Comparison of ENCODE assay signal across 26 cellular contexts in the genomic region with DNA sequence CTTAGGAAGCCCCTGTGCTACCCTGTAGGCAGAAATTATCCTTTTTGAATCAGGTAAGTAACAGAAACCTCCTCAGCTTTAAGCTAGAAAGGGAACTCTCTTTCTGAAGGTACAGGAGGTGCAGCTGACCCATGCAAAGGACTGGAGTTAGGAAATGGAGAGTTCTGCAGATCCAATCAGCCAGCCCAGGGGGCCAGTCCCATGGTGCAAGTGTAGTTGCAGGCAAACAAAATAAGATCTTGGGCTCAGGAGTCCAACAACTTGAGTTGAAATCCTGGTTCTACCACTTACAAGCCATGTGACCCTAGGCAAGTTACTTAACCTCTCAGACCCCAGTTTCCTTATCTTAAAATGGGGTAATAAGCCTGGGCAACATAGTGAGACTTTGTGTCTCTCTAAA. TPM values are rescaled to one million over a fixed set of nuclear protein-coding genes. Genes with fewer than 3 reads are reported as not detected.
DNase-seq lines count a peak whose midpoint lies in the region; TF ChIP-seq lines count a peak whose summit lies in the region.
"Had no signal": no experiment of that assay in that cellular context is flagged by ENCODE, and none has a peak within 500 bp of the region (broad histone marks: within the 10 kb centered on the region; RNA-seq: fewer than 3 reads in every experiment).

No MANE protein-coding gene starts in this region.

- H3K79me2 ChIP-seq in GM23248 (ENCODE audit: insufficient read depth) = no peaks in the 10 kb centered on the region
- H3K79me2 ChIP-seq in KMS-11 (ENCODE audit: insufficient read depth, low read depth) = no peaks in the 10 kb centered on the region
- H3K79me2 ChIP-seq in parathyroid adenoma = no peaks in the 10 kb centered on the region

- in situ Hi-C loops in GM23248 (cut with MboI) = no loop called here

- no peak for DNase-seq in GM23248
- no peak for DNase-seq in endodermal cell
- no peak for DNase-seq in NCI-H2107 treated with DMSO at 0.1 percent for 48 hours (lab: John Stamatoyannopoulos, UW; ENCODE audit: unreplicated experiment)
- no peak for DNase-seq in NCI-H2196 treated with DMSO at 0.1 percent for 48 hours (lab: John Stamatoyannopoulos, UW; ENCODE audit: unreplicated experiment)
- DNase-seq in activated naive CD4-positive, alpha-beta T cell treated with anti-CD3 and anti-CD28 coated beads for 36 hours = no peak
- DNase-seq: activated CD4-positive, alpha-beta T cell treated with anti-CD3 and anti-CD28 coated beads, Interleukin-2, amount 50 U/mL, for 4 hours; activated CD4-positive, CD25-positive, alpha-beta regulatory T cell; activated naive CD4-positive, alpha-beta T cell treated with Interleukin-2 at 50 U/mL for 16 hours; body of pancreas; cerebellar nuclear complex; DMS53; lower lobe of right lung; NCI-H2029; NCI-H226; NCI-H526 treated with DMSO at 0.1 percent for 48 hours; NK-92 treated with Interleukin-12 subunit alpha and Interleukin-12 subunit beta, amount 100 ng/mL, for 24 hours; ovary; PC-9; retina; stimulated activated naive CD8-positive, alpha-beta T cell treated with anti-CD3 and anti-CD28 coated beads, Interleukin-15, amount 100 ng/mL, for 72 hours had no signal

- no peaks in the 10 kb centered on the region for H3K9me3 ChIP-seq in GM23248 (ENCODE audit: low read depth)
- H3K9me3 ChIP-seq in endodermal cell (ENCODE audit: control insufficient read depth, low read length) = no peaks in the 10 kb centered on the region
- no peaks in the 10 kb centered on the region for H3K9me3 ChIP-seq in parathyroid adenoma (ENCODE audit: control insufficient read depth, low read length)
- H3K9me3 ChIP-seq: body of pancreas, lower lobe of right lung, ovary, vagina had no signal

- intact Hi-C loops in activated naive CD4-positive, alpha-beta T cell treated with anti-CD3 and anti-CD28 coated beads for 36 hours (cut with micrococcal nuclease) = no loop called here

- H3K4me2 ChIP-seq in GM23248 (ENCODE audit: unreplicated experiment) = no peak overlapping the region
- H3K4me2 ChIP-seq in KMS-11 = no peak overlapping the region
- H3K4me2 ChIP-seq in parathyroid adenoma (ENCODE audit: low read length) = no peak overlapping the region
- H3K4me2 ChIP-seq: BLaER1 treated with 17β-estradiol and CSF1 and Interleukin-3, amounts not matched to agents 10 nM and 100 nM; PC-9 had no signal

- peaks cover 4% of the 10 kb centered on the region; the same call in 1 of the 2 replicates for H3F3A ChIP-seq in GM23248 (ENCODE audit: insufficient read depth)

- H3K4me1 ChIP-seq in GM23248 (ENCODE audit: insufficient read depth) (no peaks in the 10 kb centered on the region), KMS-11 (ENCODE audit: low read depth, poor library complexity, severe bottlenecking) (no peaks in the 10 kb centered on the region), endodermal cell (ENCODE audit: control insufficient read depth, insufficient read depth, low read length) (no peaks in the 10 kb centered on the region), parathyroid adenoma (no peaks in the 10 kb centered on the region)
- H3K4me1 ChIP-seq: body of pancreas, lower lobe of right lung, vagina had no signal

- no peak overlapping the region for H3K4me3 Mint-ChIP-seq in endodermal cell
- H3K4me3 Mint-ChIP-seq in activated naive CD4-positive, alpha-beta T cell treated with anti-CD3 and anti-CD28 coated beads for 36 hours = no peak overlapping the region
- H3K4me3 Mint-ChIP-seq: naive thymus-derived CD8-positive, alpha-beta T cell; stimulated activated naive CD8-positive, alpha-beta T cell treated with anti-CD3 and anti-CD28 coated beads, Interleukin-15, amount 100 ng/mL, for 72 hours had no signal

- H3K9ac ChIP-seq in GM23248 (no peak overlapping the region), KMS-11 (no peak overlapping the region), endodermal cell (ENCODE audit: extremely low read depth, low read length, poor library complexity, severe bottlenecking) (no peak overlapping the region), parathyroid adenoma (no peak overlapping the region)
- H3K9ac ChIP-seq: BLaER1 treated with 17β-estradiol and CSF1 and Interleukin-3, amounts not matched to agents 10 nM and 100 nM had no signal

- H3K36me3 Mint-ChIP-seq in endodermal cell (ENCODE audit: low read depth) = no peaks in the 10 kb centered on the region
- no peaks in the 10 kb centered on the region for H3K36me3 Mint-ChIP-seq in activated naive CD4-positive, alpha-beta T cell treated with anti-CD3 and anti-CD28 coated beads for 36 hours (ENCODE audit: low read depth)
- H3K36me3 Mint-ChIP-seq: naive thymus-derived CD8-positive, alpha-beta T cell had no signal

- H4K20me1 ChIP-seq in GM23248 (ENCODE audit: insufficient read depth) = no peaks in the 10 kb centered on the region
- no peaks in the 10 kb centered on the region for H4K20me1 ChIP-seq in KMS-11 (ENCODE audit: insufficient read depth)
- H4K20me1 ChIP-seq: BLaER1 treated with 17β-estradiol and CSF1 and Interleukin-3, amounts not matched to agents 10 nM and 100 nM had no signal

- H3K4me1 Mint-ChIP-seq in endodermal cell = no peaks in the 10 kb centered on the region
- no peaks in the 10 kb centered on the region for H3K4me1 Mint-ChIP-seq in activated naive CD4-positive, alpha-beta T cell treated with anti-CD3 and anti-CD28 coated beads for 36 hours (ENCODE audit: low read depth)
- H3K4me1 Mint-ChIP-seq: stimulated activated naive CD8-positive, alpha-beta T cell treated with anti-CD3 and anti-CD28 coated beads, Interleukin-15, amount 100 ng/mL, for 72 hours had no signal

- H3K27ac ChIP-seq in GM23248 = no peak overlapping the region
- no peak overlapping the region for H3K27ac ChIP-seq in KMS-11
- H3K27ac ChIP-seq in endodermal cell (ENCODE audit: low read depth, low read length) = no peak overlapping the region
- no peak overlapping the region for H3K27ac ChIP-seq in parathyroid adenoma
- H3K27ac ChIP-seq: BLaER1 treated with 17β-estradiol and CSF1 and Interleukin-3, amounts not matched to agents 10 nM and 100 nM; body of pancreas; lower lobe of right lung; ovary; PC-9; SK-N-MC; vagina had no signal

- H3K27me3 Mint-ChIP-seq in endodermal cell (ENCODE audit: insufficient read depth) = no peaks in the 10 kb centered on the region
- no peaks in the 10 kb centered on the region for H3K27me3 Mint-ChIP-seq in activated naive CD4-positive, alpha-beta T cell treated with anti-CD3 and anti-CD28 coated beads for 36 hours (ENCODE audit: low read depth)
- H3K27me3 Mint-ChIP-seq: naive thymus-derived CD8-positive, alpha-beta T cell; stimulated activated naive CD8-positive, alpha-beta T cell treated with anti-CD3 and anti-CD28 coated beads, Interleukin-15, amount 100 ng/mL, for 72 hours had no signal

- H3K4me3 ChIP-seq in GM23248 = no peak overlapping the region
- no peak overlapping the region for H3K4me3 ChIP-seq in KMS-11 (IDR thresholded peaks at IDR 0.05; ENCODE audit: insufficient read depth, low read depth, low read length)
- no peak overlapping the region for H3K4me3 ChIP-seq in endodermal cell (ENCODE audit: low read length)
- no peak overlapping the region for H3K4me3 ChIP-seq in parathyroid adenoma (ENCODE audit: low read depth, low read length)
- H3K4me3 ChIP-seq: BLaER1 treated with 17β-estradiol and CSF1 and Interleukin-3, amounts not matched to agents 10 nM and 100 nM; body of pancreas; lower lobe of right lung; ovary; PC-9; SK-N-MC; vagina had no signal

- H3K27ac Mint-ChIP-seq in endodermal cell = peak overlapping the region; percentile 23
- no peak overlapping the region for H3K27ac Mint-ChIP-seq in activated naive CD4-positive, alpha-beta T cell treated with anti-CD3 and anti-CD28 coated beads for 36 hours

- peak overlapping the region; percentile 59; the same call in 1 of the 2 replicates for H2AFZ ChIP-seq in GM23248
- peak overlapping the region; percentile 14; the same call in 1 of the 2 replicates for H2AFZ ChIP-seq in KMS-11 (ENCODE audit: low read depth)
- peak overlapping the region; percentile 41 for H2AFZ ChIP-seq in parathyroid adenoma
- H2AFZ ChIP-seq: PC-9 had no signal

- no peaks in the 10 kb centered on the region for H3K27me3 ChIP-seq in GM23248 (replicated peaks; ENCODE audit: insufficient read depth)
- H3K27me3 ChIP-seq in KMS-11 (ENCODE audit: insufficient read depth, low read depth) = no peaks in the 10 kb centered on the region
- no peaks in the 10 kb centered on the region for H3K27me3 ChIP-seq in endodermal cell (ENCODE audit: control insufficient read depth, insufficient read depth, low read length, poor library complexity, severe bottlenecking)
- no peaks in the 10 kb centered on the region for H3K27me3 ChIP-seq in parathyroid adenoma (ENCODE audit: control insufficient read depth, insufficient read depth, low read length)
- H3K27me3 ChIP-seq: BLaER1 treated with 17β-estradiol and CSF1 and Interleukin-3, amounts not matched to agents 10 nM and 100 nM; body of pancreas; ovary; vagina had no signal

- no peaks in the 10 kb centered on the region for H3K9me2 ChIP-seq in GM23248 (ENCODE audit: insufficient read depth)

- H3K9me3 Mint-ChIP-seq in endodermal cell = no peaks in the 10 kb centered on the region
- no peaks in the 10 kb centered on the region for H3K9me3 Mint-ChIP-seq in activated naive CD4-positive, alpha-beta T cell treated with anti-CD3 and anti-CD28 coated beads for 36 hours
- H3K9me3 Mint-ChIP-seq: stimulated activated naive CD8-positive, alpha-beta T cell treated with anti-CD3 and anti-CD28 coated beads, Interleukin-15, amount 100 ng/mL, for 72 hours had no signal

- CTCF ChIA-PET in activated naive CD4-positive, alpha-beta T cell treated with anti-CD3 and anti-CD28 coated beads for 36 hours (lab: Charles Lee) = interaction anchor here (0.6 kb wide), 1 partner anchor 173 kb away, joined by 5 read pairs; no protein-coding TSS in a partner anchor

- TF ChIP-seq CTCF in KMS-11 (conservative IDR thresholded peaks at IDR 0.05; ENCODE audit: low read depth, low read length) (no peak), endodermal cell (conservative IDR thresholded peaks at IDR 0.05) (no peak), parathyroid adenoma (IDR thresholded peaks at IDR 0.05) (no peak)

- no peaks in the 10 kb centered on the region for H3K36me3 ChIP-seq in GM23248 (ENCODE audit: low read depth)
- H3K36me3 ChIP-seq in KMS-11 (ENCODE audit: insufficient read depth) = no peaks in the 10 kb centered on the region
- no peaks in the 10 kb centered on the region for H3K36me3 ChIP-seq in endodermal cell (ENCODE audit: control insufficient read depth, insufficient read depth, low read length)
- H3K36me3 ChIP-seq in parathyroid adenoma (ENCODE audit: control insufficient read depth, insufficient read depth, low read length) = no peaks in the 10 kb centered on the region
- H3K36me3 ChIP-seq: BLaER1 treated with 17β-estradiol and CSF1 and Interleukin-3, amounts not matched to agents 10 nM and 100 nM; lower lobe of right lung; ovary; vagina had no signal

RNA-seq across cellular contexts. Expression of gene MED18, which starts 22.3 kb away (rescaled TPM):
- total RNA-seq in GM23248 (2014; rRNA removed; shearing (Covaris generic)) = 8.1 and 10.9 TPM in 2 replicates
- polyA plus RNA-seq in GM23248 (2016; fragmentation: Nextera tagmentation; extraction: Ambion mirVana) = 11.6 and 12.4 TPM in 2 replicates
- total RNA-seq in endodermal cell = 10 to 100 TPM; 15.5 to 18.4 TPM
- 15.8 TPM for polyA plus RNA-seq in endodermal cell (2013, experiment 1 of 2)
- 14.4 TPM for polyA plus RNA-seq in endodermal cell (2013, experiment 2 of 2)
- total RNA-seq in activated naive CD4-positive, alpha-beta T cell treated with anti-CD3 and anti-CD28 coated beads for 36 hours = 10 to 100 TPM; 13.2 to 13.3 TPM

RNA-seq across cellular contexts. Expression of gene SESN2, which starts 47.2 kb away (rescaled TPM):
- total RNA-seq in GM23248 (2014; rRNA removed; shearing (Covaris generic)) = 57.8 and 58.4 TPM in 2 replicates
- 34.3 and 34.5 TPM in 2 replicates for polyA plus RNA-seq in GM23248 (2016; fragmentation: Nextera tagmentation; extraction: Ambion mirVana)
- 10 to 100 TPM; 12.3 to 15.2 TPM for total RNA-seq in endodermal cell
- 27.2 TPM for polyA plus RNA-seq in endodermal cell (2013, experiment 1 of 2)
- polyA plus RNA-seq in endodermal cell (2013, experiment 2 of 2) = 16.8 TPM
- total RNA-seq in activated naive CD4-positive, alpha-beta T cell treated with anti-CD3 and anti-CD28 coated beads for 36 hours = 10 to 100 TPM; 46.2 to 46.9 TPM
